ENCODE assay signal across 9 cellular contexts in genomic region chr1:185483647-185484450, GRCh38.
DNase-seq lines count a peak whose midpoint lies in the region; ATAC-seq, FAIRE-seq and TF ChIP-seq lines count a peak whose summit lies in the region.
"Had no signal": no experiment of that assay in that cellular context is flagged by ENCODE, and none has a peak within 500 bp of the region (broad histone marks: within the 10 kb centered on the region; RNA-seq: fewer than 3 reads in every experiment).

No MANE protein-coding gene starts in this region.

- BruUV-seq in endothelial cell of umbilical vein (replicated peaks; lab: Mats Ljungman, UMichigan): no TSS peak

- H3K4me3 Mint-ChIP-seq in T-helper 17 cell: no peak overlapping the region
- H3K4me3 Mint-ChIP-seq in endodermal cell: no peak overlapping the region

- POLR2A ChIA-PET in endothelial cell of umbilical vein (lab: Charles Lee): no interaction called here

- H3K27ac Mint-ChIP-seq in T-helper 17 cell: no peak overlapping the region
- H3K27ac Mint-ChIP-seq in endodermal cell: no peak overlapping the region

- no peak overlapping the region for H2BK12ac ChIP-seq in neuronal stem cell (ENCODE audit: low read length)

- no peaks in the 10 kb centered on the region for H3K27me3 ChIP-seq in endothelial cell of umbilical vein (ENCODE audit: control insufficient read depth in 2 of 2, insufficient read depth in 2 of 2, low read length in 2 of 2)
- peaks cover 0 to 12% (median 0%) of the 10 kb centered on the region in 3 experiments for H3K27me3 ChIP-seq in neuronal stem cell (ENCODE audit: control insufficient read depth in 3 of 3, insufficient read depth in 3 of 3, low read depth in 1 of 3, low read length in 3 of 3)
- H3K27me3 ChIP-seq in endodermal cell (ENCODE audit: control insufficient read depth, insufficient read depth, low read length, poor library complexity, severe bottlenecking): no peaks in the 10 kb centered on the region

- H2BK15ac ChIP-seq in neuronal stem cell (ENCODE audit: low read length): no peak overlapping the region

- H3K36me3 ChIP-seq in endothelial cell of umbilical vein (ENCODE audit: control insufficient read depth in 2 of 2, extremely low read depth in 1 of 2, insufficient read depth in 2 of 2, low read length in 2 of 2) (no peaks in the 10 kb centered on the region), neuronal stem cell (replicated peaks in 1 of 2; ENCODE audit: control insufficient read depth in 2 of 2, insufficient read depth in 2 of 2, low read length in 2 of 2) (no peaks in the 10 kb centered on the region), endodermal cell (ENCODE audit: control insufficient read depth, insufficient read depth, low read length) (no peaks in the 10 kb centered on the region)

- H3K36me3 Mint-ChIP-seq in T-helper 17 cell (ENCODE audit: low read depth): no peaks in the 10 kb centered on the region
- no peaks in the 10 kb centered on the region for H3K36me3 Mint-ChIP-seq in endodermal cell (ENCODE audit: low read depth)

- no peaks in the 10 kb centered on the region for H3K4me1 Mint-ChIP-seq in T-helper 17 cell
- H3K4me1 Mint-ChIP-seq in endodermal cell: peaks cover 31% of the 10 kb centered on the region

- H3K18ac ChIP-seq in neuronal stem cell (ENCODE audit: low read length): no peak overlapping the region

- H3K4me2 ChIP-seq in endothelial cell of umbilical vein (ENCODE audit: insufficient read depth, low read length): no peak overlapping the region
- H3K4me2 ChIP-seq in neuronal stem cell (ENCODE audit: insufficient read depth, low read length, poor library complexity, severe bottlenecking): no peak overlapping the region

- dilution Hi-C loops in endothelial cell of umbilical vein (cut with MboI; ENCODE audit: extremely low pct_ligation_motif_present, low sequenced_read_pairs): no loop called here

- CTCF ChIA-PET in endothelial cell of umbilical vein (lab: Charles Lee): no interaction called here

- no peaks in the 10 kb centered on the region for H3K9me1 ChIP-seq in endothelial cell of umbilical vein (replicated peaks; ENCODE audit: control insufficient read depth, extremely low read depth, insufficient read depth, low read length)

- no peaks in the 10 kb centered on the region for H3K79me1 ChIP-seq in neuronal stem cell (ENCODE audit: low read depth, low read length)

- H3K27me3 Mint-ChIP-seq in T-helper 17 cell (no peaks in the 10 kb centered on the region), endodermal cell (ENCODE audit: insufficient read depth) (no peaks in the 10 kb centered on the region)

- no CpG with 5 or more reads among the region's 2 CpGs for WGBS in neuronal stem cell (ENCODE audit: extremely low coverage in 2 of 2, insufficient read length in 2 of 2, insufficient replicate concordance in 1 of 2), 2 donors
- WGBS in endodermal cell (ENCODE audit: insufficient coverage in 1 of 2, insufficient read length in 1 of 2), 2 experiments: 92 to 100% methylated on average over 1 to 2 of the region's 2 CpGs

- no peaks in the 10 kb centered on the region for H3K79me2 ChIP-seq in endothelial cell of umbilical vein (ENCODE audit: control insufficient read depth, insufficient read depth, low read length)

- DNase-seq in ELF-1 (ENCODE audit: low read depth, low spot score) (peak; percentile 10), NCI-H460 (ENCODE audit: extremely low read depth, low read depth) (peak; percentile 74), endothelial cell of umbilical vein (ENCODE audit: low read depth, low spot score) (peak; percentile 21), neuronal stem cell (ENCODE audit: low spot score) (no peak), T-helper 17 cell (no peak), endodermal cell (no peak)

- H2BK5ac ChIP-seq in neuronal stem cell (ENCODE audit: low read length): no peak overlapping the region

- H3K9ac ChIP-seq in endothelial cell of umbilical vein (replicated peaks; ENCODE audit: extremely low read depth, insufficient read depth, low read length) (no peak overlapping the region), neuronal stem cell (ENCODE audit: low read depth, low read length, poor library complexity) (no peak overlapping the region), endodermal cell (ENCODE audit: extremely low read depth, low read length, poor library complexity, severe bottlenecking) (no peak overlapping the region)

- H4K8ac ChIP-seq in neuronal stem cell (ENCODE audit: low read depth, low read length): no peak overlapping the region

- H3K27ac ChIP-seq in endothelial cell of umbilical vein (ENCODE audit: insufficient read depth, low read depth, low read length) (no peak overlapping the region), neuronal stem cell (replicated peaks; ENCODE audit: low read length) (peak overlapping the region; percentile 56), endodermal cell (ENCODE audit: low read depth, low read length) (no peak overlapping the region)

- no peaks in the 10 kb centered on the region for H4K20me1 ChIP-seq in endothelial cell of umbilical vein (replicated peaks; ENCODE audit: control insufficient read depth, extremely low read depth, insufficient read depth, low read length)

- peak overlapping the region; percentile 76 for H2AFZ ChIP-seq in endothelial cell of umbilical vein (ENCODE audit: low read depth, low read length)
- peak overlapping the region; percentile 66 for H2AFZ ChIP-seq in neuronal stem cell (ENCODE audit: low read length)

- H3K9me3 ChIP-seq in endothelial cell of umbilical vein (replicated peaks; ENCODE audit: control insufficient read depth, insufficient read depth, low read length) (no peaks in the 10 kb centered on the region), neuronal stem cell (replicated peaks in 1 of 2; ENCODE audit: control insufficient read depth in 2 of 2, insufficient read depth in 1 of 2, low read depth in 1 of 2, low read length in 2 of 2) (no peaks in the 10 kb centered on the region), T-helper 17 cell (ENCODE audit: control insufficient read depth, low read length, poor library complexity, severe bottlenecking) (no peaks in the 10 kb centered on the region), endodermal cell (ENCODE audit: control insufficient read depth, low read length) (no peaks in the 10 kb centered on the region)

- no peak for FAIRE-seq in endothelial cell of umbilical vein (lab: Jason Lieb, UNC)
- FAIRE-seq: frontal cortex had no signal

- H3K4me3 ChIP-seq in endothelial cell of umbilical vein (replicated peaks in 1 of 3; ENCODE audit: insufficient read depth in 1 of 3, low read depth in 1 of 3, low read length in 3 of 3) (no peak overlapping the region), neuronal stem cell (ENCODE audit: low read length in 2 of 2) (no peak overlapping the region), endodermal cell (ENCODE audit: low read length) (no peak overlapping the region)

- H2AK5ac ChIP-seq in neuronal stem cell (ENCODE audit: low read depth, low read length): no peak overlapping the region

- no peak for TF ChIP-seq POLR2A in endothelial cell of umbilical vein (IDR thresholded peaks at IDR 0.05; ENCODE audit: low read depth, low read length)

- no peak overlapping the region for H3K14ac ChIP-seq in neuronal stem cell (ENCODE audit: low read length)

- TF ChIP-seq CTCF in endothelial cell of umbilical vein (IDR thresholded peaks at IDR 0.05; ENCODE audit: extremely low read depth in 1 of 2, insufficient read depth in 1 of 2, low read depth in 1 of 2, low read length in 2 of 2): no peak
- TF ChIP-seq CTCF in endodermal cell (conservative IDR thresholded peaks at IDR 0.05): no peak

- no peak overlapping the region for H3K23ac ChIP-seq in neuronal stem cell (ENCODE audit: low read depth, low read length, poor library complexity)

- ATAC-seq in GM21825 (IDR thresholded peaks at IDR 0.05; ENCODE audit: unreplicated experiment): no peak
- no peak for ATAC-seq in GM19324 (IDR thresholded peaks at IDR 0.05; ENCODE audit: low FRiP score, unreplicated experiment)
- no peak for ATAC-seq in T-helper 17 cell

- no peak overlapping the region for H3K4ac ChIP-seq in neuronal stem cell (ENCODE audit: low read length)

- no peaks in the 10 kb centered on the region for H3K9me3 Mint-ChIP-seq in endodermal cell

- no peak overlapping the region for H2BK120ac ChIP-seq in neuronal stem cell (ENCODE audit: low read depth, low read length)

- intact Hi-C loops in endothelial cell of umbilical vein (cut with micrococcal nuclease): no loop called here

- no peak overlapping the region for H4K91ac ChIP-seq in neuronal stem cell (ENCODE audit: low read depth, low read length, poor library complexity)

- H3K4me1 ChIP-seq in endothelial cell of umbilical vein (ENCODE audit: control insufficient read depth, extremely low read depth, insufficient read depth, low read length) (no peaks in the 10 kb centered on the region), neuronal stem cell (ENCODE audit: control insufficient read depth in 2 of 2, insufficient read depth in 1 of 2, low read depth in 1 of 2, low read length in 2 of 2) (peaks cover 26 to 30% of the 10 kb centered on the region in 2 donors), endodermal cell (ENCODE audit: control insufficient read depth, insufficient read depth, low read length) (peaks cover 5% of the 10 kb centered on the region)

TF ChIP-seq in endothelial cell of umbilical vein, 7 proteins besides CTCF, POLR2A, EP300 and RAD21:
- TF ChIP-seq, protein P1, sequence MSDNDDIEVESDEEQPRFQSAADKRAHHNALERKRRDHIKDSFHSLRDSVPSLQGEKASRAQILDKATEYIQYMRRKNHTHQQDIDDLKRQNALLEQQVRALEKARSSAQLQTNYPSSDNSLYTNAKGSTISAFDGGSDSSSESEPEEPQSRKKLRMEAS (IDR thresholded peaks at IDR 0.05; ENCODE audit: insufficient read depth, insufficient read length): no peak
- TF ChIP-seq MYC (IDR thresholded peaks at IDR 0.05; ENCODE audit: low read depth, low read length): no peak
- no peak for TF ChIP-seq JUN (IDR thresholded peaks at IDR 0.05; ENCODE audit: borderline replicate concordance, insufficient read depth, insufficient read length, low read depth)
- no peak for TF ChIP-seq POLR2AphosphoS5 (IDR thresholded peaks at IDR 0.05; ENCODE audit: insufficient read depth, low read depth, low read length)
- no peak for TF ChIP-seq GATA2 (IDR thresholded peaks at IDR 0.05; ENCODE audit: insufficient read depth, insufficient read length, low read depth, low read length)
- TF ChIP-seq EZH2 (IDR thresholded peaks at IDR 0.05; ENCODE audit: borderline replicate concordance, low read depth, low read length, severe bottlenecking): no peak
- TF ChIP-seq FOS (IDR thresholded peaks at IDR 0.05; ENCODE audit: borderline replicate concordance, insufficient read depth, low read length): no peak

Comparison
In these comparisons a context has a peak if more than half of its experiments do, and no peak if none do; other contexts are left out.
1. DNase-seq: peak in ELF-1 (single experiment), NCI-H460 (single experiment) and endothelial cell of umbilical vein (single experiment); none in neuronal stem cell (single experiment), T-helper 17 cell (0 of 3) and endodermal cell (single experiment).